Comparison of ENCODE assay signal across 1 cellular context in genomic region chr19:12666305-12667048, GRCh38.
TF ChIP-seq lines count a peak whose summit lies in the region.

Gene MAN2B1, minus strand, starts transcription at chr19:12666742. Its CDS starts 41 bp downstream, at chr19:12666701.
A gene with protein sequence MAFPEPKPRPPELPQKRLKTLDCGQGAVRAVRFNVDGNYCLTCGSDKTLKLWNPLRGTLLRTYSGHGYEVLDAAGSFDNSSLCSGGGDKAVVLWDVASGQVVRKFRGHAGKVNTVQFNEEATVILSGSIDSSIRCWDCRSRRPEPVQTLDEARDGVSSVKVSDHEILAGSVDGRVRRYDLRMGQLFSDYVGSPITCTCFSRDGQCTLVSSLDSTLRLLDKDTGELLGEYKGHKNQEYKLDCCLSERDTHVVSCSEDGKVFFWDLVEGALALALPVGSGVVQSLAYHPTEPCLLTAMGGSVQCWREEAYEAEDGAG (plus strand): TSS chr19:12666807. CDS start chr19:12669791, 2,984 bp downstream.

TF ChIP-seq in K562, 482 proteins besides CTCF, POLR2A, EP300 and RAD21 (continued from another document):
- TF ChIP-seq FOXJ2 (tag; IDR thresholded peaks at IDR 0.05) (no peak), TRIM24 (IDR thresholded peaks at IDR 0.05) (no peak), RBM39 (optimal IDR thresholded peaks at IDR 0.05; ENCODE audit: low read depth, low read length) (no peak), ZNF23 (CRISPR knock-in tag; IDR thresholded peaks at IDR 0.05) (no peak), SUPT5H (IDR thresholded peaks at IDR 0.05) (peak; percentile 44; the same call in 1 of the 2 replicates), TOE1 (IDR thresholded peaks at IDR 0.05; ENCODE audit: borderline replicate concordance) (no peak), TOE1 (CRISPR knock-in tag; IDR thresholded peaks at IDR 0.05; ENCODE audit: borderline replicate concordance, low read depth) (no peak), CREBBP (IDR thresholded peaks at IDR 0.05; ENCODE audit: low read depth, low read length) (no peak), NKRF (IDR thresholded peaks at IDR 0.05; ENCODE audit: borderline replicate concordance) (peak; percentile 46; the same call in 1 of the 2 replicates), RBBP5 (IDR thresholded peaks at IDR 0.05; ENCODE audit: borderline replicate concordance, insufficient read depth, low read length, poor library complexity, severe bottlenecking) (peak; percentile 70), HMG20B (CRISPR knock-in tag; IDR thresholded peaks at IDR 0.05) (no peak), ZFX (CRISPR knock-in tag; IDR thresholded peaks at IDR 0.05) (peak; percentile 78), RBM25 (IDR thresholded peaks at IDR 0.05; ENCODE audit: low read depth, low read length, severe bottlenecking) (no peak), SRF (CRISPR knock-in tag; IDR thresholded peaks at IDR 0.05) (0 out of 4 replicates have a peak, but pooled peaks of 1 of the 2 experiments have one; percentile 27), ZNF239 (CRISPR knock-in tag; IDR thresholded peaks at IDR 0.05) (no peak), ZNF282 (CRISPR knock-in tag; IDR thresholded peaks at IDR 0.05) (no peak), ZNF436 (CRISPR knock-in tag; IDR thresholded peaks at IDR 0.05) (0 out of 2 replicates have a peak, but pooled peaks have one; percentile 20), MAZ (CRISPR knock-in tag; conservative IDR thresholded peaks at IDR 0.05 in 1 of 2, IDR thresholded peaks at IDR 0.05 in 1 of 2) (peak in 1 of 2 experiments; percentile 66; a peak in 2 of 4 replicates), CCNT2 (IDR thresholded peaks at IDR 0.05; ENCODE audit: borderline replicate concordance, extremely low read depth, insufficient read length, low read depth, low read length) (peak; percentile 44), RBFOX2 (IDR thresholded peaks at IDR 0.05; ENCODE audit: low read depth, low read length) (peak; percentile 73), NFE2 (IDR thresholded peaks at IDR 0.05; ENCODE audit: low read depth) (no peak), ZNF696 (CRISPR knock-in tag; conservative IDR thresholded peaks at IDR 0.05) (no peak), SNRNP70 (optimal IDR thresholded peaks at IDR 0.05; ENCODE audit: low read depth, low read length) (no peak), ETV5 (CRISPR knock-in tag; IDR thresholded peaks at IDR 0.05; ENCODE audit: low read depth) (0 out of 2 replicates have a peak, but pooled peaks have one; percentile 37), NRF1 (conservative IDR thresholded peaks at IDR 0.05 in 1 of 2, IDR thresholded peaks at IDR 0.05 in 1 of 2) (peak; percentile 26 to 27; a peak in 3 of 4 replicates), ZNF778 (CRISPR knock-in tag; IDR thresholded peaks at IDR 0.05) (no peak), HMGN3 (IDR thresholded peaks at IDR 0.05; ENCODE audit: borderline replicate concordance, extremely low read depth, insufficient read length, low read depth, low read length) (peak; percentile 65), POU5F1 (IDR thresholded peaks at IDR 0.05; ENCODE audit: borderline replicate concordance, low read depth, low read length, partially characterized antibody) (no peak), ZHX1 (conservative IDR thresholded peaks at IDR 0.05; ENCODE audit: low read length) (no peak), RBM14 (IDR thresholded peaks at IDR 0.05; ENCODE audit: borderline replicate concordance, insufficient read depth, low read depth, low read length) (no peak), ELF2 (CRISPR knock-in tag; IDR thresholded peaks at IDR 0.05) (no peak), ATF1 (CRISPR knock-in tag; IDR thresholded peaks at IDR 0.05) (no peak), ATF1 (tag; IDR thresholded peaks at IDR 0.05) (0 out of 2 replicates have a peak, but pooled peaks have one; percentile 15), PCBP2 (IDR thresholded peaks at IDR 0.05; ENCODE audit: low read depth, low read length, poor library complexity, severe bottlenecking) (no peak), USF1 (CRISPR knock-in tag; IDR thresholded peaks at IDR 0.05) (no peak), STAG1 (CRISPR knock-in tag; IDR thresholded peaks at IDR 0.05; ENCODE audit: borderline replicate concordance) (no peak), CAMTA2 (CRISPR knock-in tag; conservative IDR thresholded peaks at IDR 0.05) (no peak), SPI1 (IDR thresholded peaks at IDR 0.05; ENCODE audit: borderline replicate concordance, low read depth, low read length) (no peak), EZH2 (IDR thresholded peaks at IDR 0.05; ENCODE audit: borderline replicate concordance, low read depth, low read length) (no peak), CBX8 (IDR thresholded peaks at IDR 0.05; ENCODE audit: borderline replicate concordance, extremely low read depth, low read depth, low read length, poor library complexity, severe bottlenecking) (no peak), CXXC5 (CRISPR knock-in tag; IDR thresholded peaks at IDR 0.05) (0 out of 2 replicates have a peak, but pooled peaks have one; percentile 33), RAD51 (IDR thresholded peaks at IDR 0.05; ENCODE audit: borderline replicate concordance, low read depth) (no peak), AFF4 (CRISPR knock-in tag; IDR thresholded peaks at IDR 0.05) (no peak), YY1 (IDR thresholded peaks at IDR 0.05; ENCODE audit: borderline replicate concordance in 1 of 3, control insufficient read depth in 1 of 3, extremely low read depth in 1 of 3, insufficient read depth in 3 of 3, insufficient read length in 1 of 3, insufficient replicate concordance in 2 of 3, low read depth in 1 of 3, low read length in 2 of 3) (no peak), MBD2 (IDR thresholded peaks at IDR 0.05; ENCODE audit: borderline replicate concordance, low read depth) (no peak), GATA2 (CRISPR knock-in tag; IDR thresholded peaks at IDR 0.05) (no peak), NFYB (IDR thresholded peaks at IDR 0.05; ENCODE audit: extremely low read depth, insufficient read length) (peak; percentile 47)
- TF ChIP-seq, protein P1, sequence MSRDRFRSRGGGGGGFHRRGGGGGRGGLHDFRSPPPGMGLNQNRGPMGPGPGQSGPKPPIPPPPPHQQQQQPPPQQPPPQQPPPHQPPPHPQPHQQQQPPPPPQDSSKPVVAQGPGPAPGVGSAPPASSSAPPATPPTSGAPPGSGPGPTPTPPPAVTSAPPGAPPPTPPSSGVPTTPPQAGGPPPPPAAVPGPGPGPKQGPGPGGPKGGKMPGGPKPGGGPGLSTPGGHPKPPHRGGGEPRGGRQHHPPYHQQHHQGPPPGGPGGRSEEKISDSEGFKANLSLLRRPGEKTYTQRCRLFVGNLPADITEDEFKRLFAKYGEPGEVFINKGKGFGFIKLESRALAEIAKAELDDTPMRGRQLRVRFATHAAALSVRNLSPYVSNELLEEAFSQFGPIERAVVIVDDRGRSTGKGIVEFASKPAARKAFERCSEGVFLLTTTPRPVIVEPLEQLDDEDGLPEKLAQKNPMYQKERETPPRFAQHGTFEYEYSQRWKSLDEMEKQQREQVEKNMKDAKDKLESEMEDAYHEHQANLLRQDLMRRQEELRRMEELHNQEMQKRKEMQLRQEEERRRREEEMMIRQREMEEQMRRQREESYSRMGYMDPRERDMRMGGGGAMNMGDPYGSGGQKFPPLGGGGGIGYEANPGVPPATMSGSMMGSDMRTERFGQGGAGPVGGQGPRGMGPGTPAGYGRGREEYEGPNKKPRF (IDR thresholded peaks at IDR 0.05; ENCODE audit: low read depth, low read length): no peak
- TF ChIP-seq, protein P2, sequence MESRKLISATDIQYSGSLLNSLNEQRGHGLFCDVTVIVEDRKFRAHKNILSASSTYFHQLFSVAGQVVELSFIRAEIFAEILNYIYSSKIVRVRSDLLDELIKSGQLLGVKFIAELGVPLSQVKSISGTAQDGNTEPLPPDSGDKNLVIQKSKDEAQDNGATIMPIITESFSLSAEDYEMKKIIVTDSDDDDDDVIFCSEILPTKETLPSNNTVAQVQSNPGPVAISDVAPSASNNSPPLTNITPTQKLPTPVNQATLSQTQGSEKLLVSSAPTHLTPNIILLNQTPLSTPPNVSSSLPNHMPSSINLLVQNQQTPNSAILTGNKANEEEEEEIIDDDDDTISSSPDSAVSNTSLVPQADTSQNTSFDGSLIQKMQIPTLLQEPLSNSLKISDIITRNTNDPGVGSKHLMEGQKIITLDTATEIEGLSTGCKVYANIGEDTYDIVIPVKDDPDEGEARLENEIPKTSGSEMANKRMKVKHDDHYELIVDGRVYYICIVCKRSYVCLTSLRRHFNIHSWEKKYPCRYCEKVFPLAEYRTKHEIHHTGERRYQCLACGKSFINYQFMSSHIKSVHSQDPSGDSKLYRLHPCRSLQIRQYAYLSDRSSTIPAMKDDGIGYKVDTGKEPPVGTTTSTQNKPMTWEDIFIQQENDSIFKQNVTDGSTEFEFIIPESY (CRISPR knock-in tag; IDR thresholded peaks at IDR 0.05): no peak
